Comparison of ENCODE assay signal across 1 cellular context in genomic region chr5:168362097-168362885, GRCh38.
TF ChIP-seq lines count a peak whose summit lies in the region.

No MANE protein-coding gene starts in this region.

TF ChIP-seq in HepG2, 621 proteins besides CTCF, POLR2A, EP300 and RAD21 (continued from another document):
- TF ChIP-seq TERF1 (CRISPR knock-in tag; IDR thresholded peaks at IDR 0.05) (no peak), HMGA1 (CRISPR knock-in tag; conservative IDR thresholded peaks at IDR 0.05) (no peak), ZZZ3 (CRISPR knock-in tag; IDR thresholded peaks at IDR 0.05; ENCODE audit: borderline replicate concordance) (no peak), IRF9 (CRISPR knock-in tag; IDR thresholded peaks at IDR 0.05; ENCODE audit: borderline replicate concordance) (no peak), HNRNPH1 (optimal IDR thresholded peaks at IDR 0.05; ENCODE audit: low read depth, low read length) (no peak), NCOA2 (CRISPR knock-in tag; IDR thresholded peaks at IDR 0.05) (peak; percentile 76), KDM4B (CRISPR knock-in tag; IDR thresholded peaks at IDR 0.05) (no peak), ZNF354B (CRISPR knock-in tag; IDR thresholded peaks at IDR 0.05) (no peak), AHDC1 (CRISPR knock-in tag; IDR thresholded peaks at IDR 0.05; ENCODE audit: borderline replicate concordance) (peak; percentile 87; the same call in 1 of the 2 replicates), ZNF430 (CRISPR knock-in tag; IDR thresholded peaks at IDR 0.05) (peak; percentile 62; the same call in 1 of the 2 replicates), MAFG (CRISPR knock-in tag; IDR thresholded peaks at IDR 0.05) (no peak)
- TF ChIP-seq, protein P1, sequence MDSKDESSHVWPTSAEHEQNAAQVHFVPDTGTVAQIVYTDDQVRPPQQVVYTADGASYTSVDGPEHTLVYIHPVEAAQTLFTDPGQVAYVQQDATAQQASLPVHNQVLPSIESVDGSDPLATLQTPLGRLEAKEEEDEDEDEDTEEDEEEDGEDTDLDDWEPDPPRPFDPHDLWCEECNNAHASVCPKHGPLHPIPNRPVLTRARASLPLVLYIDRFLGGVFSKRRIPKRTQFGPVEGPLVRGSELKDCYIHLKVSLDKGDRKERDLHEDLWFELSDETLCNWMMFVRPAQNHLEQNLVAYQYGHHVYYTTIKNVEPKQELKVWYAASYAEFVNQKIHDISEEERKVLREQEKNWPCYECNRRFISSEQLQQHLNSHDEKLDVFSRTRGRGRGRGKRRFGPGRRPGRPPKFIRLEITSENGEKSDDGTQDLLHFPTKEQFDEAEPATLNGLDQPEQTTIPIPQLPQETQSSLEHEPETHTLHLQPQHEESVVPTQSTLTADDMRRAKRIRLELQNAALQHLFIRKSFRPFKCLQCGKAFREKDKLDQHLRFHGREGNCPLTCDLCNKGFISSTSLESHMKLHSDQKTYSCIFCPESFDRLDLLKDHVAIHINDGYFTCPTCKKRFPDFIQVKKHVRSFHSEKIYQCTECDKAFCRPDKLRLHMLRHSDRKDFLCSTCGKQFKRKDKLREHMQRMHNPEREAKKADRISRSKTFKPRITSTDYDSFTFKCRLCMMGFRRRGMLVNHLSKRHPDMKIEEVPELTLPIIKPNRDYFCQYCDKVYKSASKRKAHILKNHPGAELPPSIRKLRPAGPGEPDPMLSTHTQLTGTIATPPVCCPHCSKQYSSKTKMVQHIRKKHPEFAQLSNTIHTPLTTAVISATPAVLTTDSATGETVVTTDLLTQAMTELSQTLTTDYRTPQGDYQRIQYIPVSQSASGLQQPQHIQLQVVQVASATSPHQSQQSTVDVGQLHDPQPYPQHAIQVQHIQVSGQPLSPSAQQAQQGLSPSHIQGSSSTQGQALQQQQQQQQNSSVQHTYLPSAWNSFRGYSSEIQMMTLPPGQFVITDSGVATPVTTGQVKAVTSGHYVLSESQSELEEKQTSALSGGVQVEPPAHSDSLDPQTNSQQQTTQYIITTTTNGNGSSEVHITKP (CRISPR knock-in tag; IDR thresholded peaks at IDR 0.05; ENCODE audit: low read depth) = peak; percentile 86
